In the genomic region with DNA sequence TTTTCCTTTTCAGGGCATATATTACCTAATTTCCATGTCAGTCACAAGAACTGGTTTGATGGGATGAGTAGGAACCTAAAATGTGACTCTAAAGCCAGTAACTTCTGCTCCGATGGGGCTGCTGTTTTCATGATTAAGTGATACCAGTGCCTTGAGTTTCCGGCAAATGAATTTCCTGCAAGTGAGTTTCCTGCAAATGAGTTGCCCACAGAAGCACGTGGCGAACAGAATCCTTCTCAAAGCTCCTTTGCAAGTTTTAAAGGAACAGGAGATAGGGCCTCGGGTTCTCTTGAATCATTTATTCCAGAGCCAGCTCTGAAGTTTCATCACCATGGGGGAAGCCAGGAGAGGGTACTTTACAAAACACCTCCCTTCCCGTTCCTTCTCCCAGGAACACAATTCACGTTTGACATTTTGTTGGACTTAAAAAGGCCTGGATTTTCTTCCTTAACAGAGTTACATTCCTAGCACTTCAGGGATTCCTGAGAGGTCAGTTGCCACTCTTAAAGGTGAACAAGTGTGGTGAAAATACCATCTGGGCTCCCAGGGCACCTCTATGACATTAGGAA, we compare ENCODE assay signal across 8 cellular contexts. TPM values are rescaled to one million over a fixed set of nuclear protein-coding genes. Genes with fewer than 3 reads are reported as not detected.
DNase-seq lines count a peak whose midpoint lies in the region; ATAC-seq lines count a peak whose summit lies in the region.

No MANE protein-coding gene starts in this region.

- ATAC-seq in right cardiac atrium (no peak), GM21723 (IDR thresholded peaks at IDR 0.05; ENCODE audit: unreplicated experiment) (no peak)
- no peak for ATAC-seq in stimulated activated effector memory CD8-positive, alpha-beta T cell treated with anti-CD3 and anti-CD28 coated beads, Interleukin-12 subunit alpha, Interleukin-12 subunit beta, amount 100 ng/mL, for 72 hours

- H3K9me3 Mint-ChIP-seq in activated T-helper 1 cell treated with anti-CD3 and anti-CD28 coated beads, Interleukin-12 subunit alpha, Interleukin-12 subunit beta, Interleukin-2, Interleukin-4 antibody, amounts not matched to agents 30 ng/mL and 10 ng/mL and 1 ng/mL, durations not matched to agents 14 hours and 24 hours and 36 hours: no peaks in the 10 kb centered on the region
- H3K9me3 Mint-ChIP-seq in stimulated activated effector memory CD8-positive, alpha-beta T cell treated with anti-CD3 and anti-CD28 coated beads, Interleukin-12 subunit alpha, Interleukin-12 subunit beta, amount 100 ng/mL, for 72 hours: no peaks in the 10 kb centered on the region

- H3K27me3 Mint-ChIP-seq in activated T-helper 1 cell treated with anti-CD3 and anti-CD28 coated beads, Interleukin-12 subunit alpha, Interleukin-12 subunit beta, Interleukin-2, Interleukin-4 antibody, amounts not matched to agents 30 ng/mL and 10 ng/mL and 1 ng/mL, durations not matched to agents 14 hours and 24 hours and 36 hours (ENCODE audit: insufficient read depth): peaks cover 3% of the 10 kb centered on the region

- H3K4me1 Mint-ChIP-seq in activated T-helper 1 cell treated with anti-CD3 and anti-CD28 coated beads, Interleukin-12 subunit alpha, Interleukin-12 subunit beta, Interleukin-2, Interleukin-4 antibody, amounts not matched to agents 30 ng/mL and 10 ng/mL and 1 ng/mL, durations not matched to agents 14 hours and 24 hours and 36 hours (ENCODE audit: low read depth): peaks cover 47% of the 10 kb centered on the region
- H3K4me1 Mint-ChIP-seq in stimulated activated effector memory CD8-positive, alpha-beta T cell treated with anti-CD3 and anti-CD28 coated beads, Interleukin-12 subunit alpha, Interleukin-12 subunit beta, amount 100 ng/mL, for 72 hours: peaks cover 24% of the 10 kb centered on the region

- DNase-seq in Kasumi-1 (lab: John Stamatoyannopoulos, UW) (peak; percentile 84 to 93), right cardiac atrium (no peak), superior temporal gyrus (ENCODE audit: extremely low spot score) (no peak), NCI-H2029 treated with DMSO at 0.1 percent for 48 hours (lab: John Stamatoyannopoulos, UW) (no peak), NCI-H2196 treated with DMSO at 0.1 percent for 48 hours (lab: John Stamatoyannopoulos, UW; ENCODE audit: unreplicated experiment) (no peak)
- peak; percentile 51 for DNase-seq in activated T-helper 1 cell treated with anti-CD3 and anti-CD28 coated beads, Interleukin-12 subunit alpha, Interleukin-12 subunit beta, Interleukin-2, Interleukin-4 antibody, amounts not matched to agents 30 ng/mL and 10 ng/mL and 1 ng/mL, durations not matched to agents 14 hours and 24 hours and 36 hours (ENCODE audit: low spot score)
- no peak for DNase-seq in stimulated activated effector memory CD8-positive, alpha-beta T cell treated with anti-CD3 and anti-CD28 coated beads, Interleukin-12 subunit alpha, Interleukin-12 subunit beta, amount 100 ng/mL, for 72 hours (ENCODE audit: low spot score in 2 of 2)

- peak overlapping the region; percentile 78 for H3K4me3 Mint-ChIP-seq in activated T-helper 1 cell treated with anti-CD3 and anti-CD28 coated beads, Interleukin-12 subunit alpha, Interleukin-12 subunit beta, Interleukin-2, Interleukin-4 antibody, amounts not matched to agents 30 ng/mL and 10 ng/mL and 1 ng/mL, durations not matched to agents 14 hours and 24 hours and 36 hours
- H3K4me3 Mint-ChIP-seq in stimulated activated effector memory CD8-positive, alpha-beta T cell treated with anti-CD3 and anti-CD28 coated beads, Interleukin-12 subunit alpha, Interleukin-12 subunit beta, amount 100 ng/mL, for 72 hours: peak overlapping the region; percentile 33

- no peaks in the 10 kb centered on the region for H3K27me3 ChIP-seq in right cardiac atrium (ENCODE audit: control insufficient read depth, insufficient read depth)

- H3K4me3 ChIP-seq in right cardiac atrium (ENCODE audit: low read length): no peak overlapping the region

- peak overlapping the region; percentile 96 for H3K27ac Mint-ChIP-seq in activated T-helper 1 cell treated with anti-CD3 and anti-CD28 coated beads, Interleukin-12 subunit alpha, Interleukin-12 subunit beta, Interleukin-2, Interleukin-4 antibody, amounts not matched to agents 30 ng/mL and 10 ng/mL and 1 ng/mL, durations not matched to agents 14 hours and 24 hours and 36 hours
- no peak overlapping the region for H3K27ac Mint-ChIP-seq in stimulated activated effector memory CD8-positive, alpha-beta T cell treated with anti-CD3 and anti-CD28 coated beads, Interleukin-12 subunit alpha, Interleukin-12 subunit beta, amount 100 ng/mL, for 72 hours

- no peaks in the 10 kb centered on the region for H3K9me3 ChIP-seq in right cardiac atrium (ENCODE audit: control insufficient read depth, low read length)

- WGBS in right cardiac atrium: 25% methylated on average over 7 of the region's 7 CpGs

- H3K36me3 Mint-ChIP-seq in activated T-helper 1 cell treated with anti-CD3 and anti-CD28 coated beads, Interleukin-12 subunit alpha, Interleukin-12 subunit beta, Interleukin-2, Interleukin-4 antibody, amounts not matched to agents 30 ng/mL and 10 ng/mL and 1 ng/mL, durations not matched to agents 14 hours and 24 hours and 36 hours (ENCODE audit: low read depth): peaks cover 13% of the 10 kb centered on the region
- peaks cover 21% of the 10 kb centered on the region for H3K36me3 Mint-ChIP-seq in stimulated activated effector memory CD8-positive, alpha-beta T cell treated with anti-CD3 and anti-CD28 coated beads, Interleukin-12 subunit alpha, Interleukin-12 subunit beta, amount 100 ng/mL, for 72 hours

- intact Hi-C loops in activated T-helper 1 cell treated with anti-CD3 and anti-CD28 coated beads, Interleukin-12 subunit alpha, Interleukin-12 subunit beta, Interleukin-2, Interleukin-4 antibody, amounts not matched to agents 30 ng/mL and 10 ng/mL and 1 ng/mL, durations not matched to agents 14 hours and 24 hours and 36 hours (cut with micrococcal nuclease): loop anchor here (10.0 kb wide), 2 partner anchors 461 to 819 kb away; a partner anchor contains a TSS
- intact Hi-C loops in right cardiac atrium (cut with DNase I): no loop called here

- peaks cover 5% of the 10 kb centered on the region for H3K4me1 ChIP-seq in right cardiac atrium (ENCODE audit: control insufficient read depth, insufficient read depth, low read length)

- H3K27ac ChIP-seq in right cardiac atrium (ENCODE audit: low read length): peak overlapping the region; percentile 70

RNA-seq across cellular contexts. Expression of a gene that starts 2.2 kb away (rescaled TPM):
- total RNA-seq in activated T-helper 1 cell treated with anti-CD3 and anti-CD28 coated beads, Interleukin-12 subunit alpha, Interleukin-12 subunit beta, Interleukin-2, Interleukin-4 antibody, amounts not matched to agents 30 ng/mL and 10 ng/mL and 1 ng/mL, durations not matched to agents 14 hours and 24 hours and 36 hours: 57.9 and 59.1 TPM in 2 replicates
- total RNA-seq in right cardiac atrium: 10 to 100 TPM; 46.6 to 82.8 (median 56.6) TPM
- polyA plus RNA-seq in right cardiac atrium: 31.5 TPM

RNA-seq across cellular contexts. Expression of a gene that starts 28.6 kb away (rescaled TPM):
- total RNA-seq in activated T-helper 1 cell treated with anti-CD3 and anti-CD28 coated beads, Interleukin-12 subunit alpha, Interleukin-12 subunit beta, Interleukin-2, Interleukin-4 antibody, amounts not matched to agents 30 ng/mL and 10 ng/mL and 1 ng/mL, durations not matched to agents 14 hours and 24 hours and 36 hours: 7.6 and 8.8 TPM in 2 replicates
- 10 to 100 TPM; 37.0 to 47.0 (median 42.4) TPM for total RNA-seq in right cardiac atrium
- 33.7 TPM for polyA plus RNA-seq in right cardiac atrium

Comparison
In these comparisons a context has a peak if more than half of its experiments do, and no peak if none do; other contexts are left out.
1. DNase-seq: peak in Kasumi-1 (2 of 2) and activated T-helper 1 cell treated with anti-CD3 and anti-CD28 coated beads, Interleukin-12 subunit alpha, Interleukin-12 subunit beta, Interleukin-2, Interleukin-4 antibody, amounts not matched to agents 30 ng/mL and 10 ng/mL and 1 ng/mL, durations not matched to agents 14 hours and 24 hours and 36 hours (single experiment); none in right cardiac atrium (0 of 3), stimulated activated effector memory CD8-positive, alpha-beta T cell treated with anti-CD3 and anti-CD28 coated beads, Interleukin-12 subunit alpha, Interleukin-12 subunit beta, amount 100 ng/mL, for 72 hours (0 of 2), superior temporal gyrus (single experiment), NCI-H2029 treated with DMSO at 0.1 percent for 48 hours (single experiment) and NCI-H2196 treated with DMSO at 0.1 percent for 48 hours (single experiment).